Comparison of ENCODE assay signal across 21 cellular contexts in the genomic region with DNA sequence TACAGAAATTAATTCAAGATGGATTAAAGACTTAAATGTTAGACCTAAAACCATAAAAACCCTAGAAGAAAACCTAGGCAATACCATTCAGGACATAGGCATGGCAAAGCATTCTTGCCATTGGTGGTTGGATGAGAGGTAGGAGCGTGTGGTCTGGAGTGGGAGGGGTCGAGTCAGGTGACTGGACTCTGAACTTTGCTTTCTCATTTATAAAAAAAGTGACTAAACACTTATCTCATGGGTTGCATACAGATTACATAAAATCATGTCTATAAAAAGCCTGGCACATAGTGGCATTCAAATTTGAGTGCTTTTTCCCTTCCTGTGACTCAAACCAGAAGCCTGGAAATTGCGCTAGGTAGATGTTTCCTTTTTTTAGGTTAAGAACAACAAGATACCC.
DNase-seq lines count a peak whose midpoint lies in the region; ATAC-seq, FAIRE-seq and TF ChIP-seq lines count a peak whose summit lies in the region.
"Had no signal": no experiment of that assay in that cellular context is flagged by ENCODE, and none has a peak within 500 bp of the region (broad histone marks: within the 10 kb centered on the region; RNA-seq: fewer than 3 reads in every experiment).

No MANE protein-coding gene starts in this region.

- H3K9me3 ChIP-seq in body of pancreas (no peaks in the 10 kb centered on the region), small intestine (ENCODE audit: control insufficient read depth, low read depth) (no peaks in the 10 kb centered on the region)
- H3K9me3 ChIP-seq: BLaER1, Caco-2, HAP-1 had no signal

- H3K4me3 ChIP-seq in body of pancreas (no peak overlapping the region), small intestine (ENCODE audit: low read depth in 1 of 2, low read length in 2 of 2) (no peak overlapping the region)
- H3K4me3 ChIP-seq: BLaER1, HAP-1 had no signal

- WGBS in body of pancreas, 2 donors, result 18 to 35% methylated on average over 3 of the region's 3 CpGs
- WGBS in small intestine, 3 donors, result 15 to 62% (median 16%) methylated on average over 3 of the region's 3 CpGs

- ATAC-seq in body of pancreas, result peak; percentile 48
- peak; percentile 99 for ATAC-seq in left colon
- no peak for ATAC-seq in GM19395 (IDR thresholded peaks at IDR 0.05; ENCODE audit: unreplicated experiment)
- ATAC-seq: CD8-positive, alpha-beta T cell had no signal

- H3K27ac ChIP-seq in body of pancreas (no peak overlapping the region), small intestine (ENCODE audit: low read depth in 1 of 2, low read length in 1 of 2) (no peak overlapping the region)
- H3K27ac ChIP-seq: BLaER1, C4-2B had no signal

- H3K4me1 ChIP-seq in body of pancreas (peaks cover 12% of the 10 kb centered on the region), small intestine (ENCODE audit: control insufficient read depth in 2 of 2, insufficient read depth in 1 of 2, low read depth in 1 of 2, low read length in 1 of 2) (no peaks in the 10 kb centered on the region)
- H3K4me1 ChIP-seq: BLaER1, Caco-2, HAP-1 had no signal

- no peak for TF ChIP-seq CTCF in body of pancreas (IDR thresholded peaks at IDR 0.05)

- DNase-seq in body of pancreas (peak in 2 of 4 donors; percentile 8 to 27), left colon (peak; percentile 35 to 51), small intestine (peak; percentile 29), HUDEP-2 (lab: John Stamatoyannopoulos, UW; ENCODE audit: unreplicated experiment in 76 of 76) (no peak)
- no peak for DNase-seq in activated CD4-positive, alpha-beta T cell treated with anti-CD3 and anti-CD28 coated beads for 4 hours
- DNase-seq: Caco-2; CD4-positive, CD25-positive, alpha-beta regulatory T cell; CD8-positive, alpha-beta T cell; DMS153; DND-41; GOT3; HFFc6 had no signal

- H3K36me3 ChIP-seq in body of pancreas (replicated peaks in 1 of 2; ENCODE audit: insufficient read depth in 1 of 2, low read depth in 2 of 2) (no peaks in the 10 kb centered on the region), small intestine (ENCODE audit: control insufficient read depth in 2 of 2, insufficient read depth in 2 of 2, low read length in 2 of 2) (no peaks in the 10 kb centered on the region)
- H3K36me3 ChIP-seq: BLaER1, HAP-1 had no signal

- intact Hi-C loops in body of pancreas (cut with DNase I) (no loop called here), left colon (cut with DNase I, micrococcal nuclease) (no loop called here)

- FAIRE-seq in small intestine (lab: Jason Lieb, UNC), result no peak
- FAIRE-seq: A204.1, G401.6, GM12892, GM19239, H54 had no signal

- H3K27me3 ChIP-seq in body of pancreas (no peaks in the 10 kb centered on the region), small intestine (ENCODE audit: control insufficient read depth in 2 of 2, insufficient read depth in 2 of 2, low read length in 2 of 2) (no peaks in the 10 kb centered on the region)
- H3K27me3 ChIP-seq: BLaER1 had no signal

- TF ChIP-seq POLR2A in body of pancreas (IDR thresholded peaks at IDR 0.05), result no peak

Comparison
In these comparisons a context has a peak if more than half of its experiments do, and no peak if none do; other contexts are left out.
1. DNase-seq: peak in left colon (2 of 2) and small intestine (single experiment); none in activated CD4-positive, alpha-beta T cell treated with anti-CD3 and anti-CD28 coated beads for 4 hours (0 of 2) and HUDEP-2 (0 of 76).